Comparison of ENCODE assay signal across 1 cellular context in genomic region chr19:10251792-10252694, GRCh38.
TF ChIP-seq lines count a peak whose summit lies in the region.

TSS of gene MRPL4 (plus strand) at chr19:10252214. CDS start at chr19:10252254, 40 bp downstream.

TF ChIP-seq in K562, 482 proteins besides CTCF, POLR2A, EP300 and RAD21 (continued from another document and continues in another):
- TF ChIP-seq ETS1 (conservative IDR thresholded peaks at IDR 0.05; ENCODE audit: control insufficient read depth, low read depth, low read length), result peak; percentile 85
- TF ChIP-seq NONO (IDR thresholded peaks at IDR 0.05; ENCODE audit: low read depth in 2 of 2, low read length in 1 of 2), result peak; percentile 26 to 46; a peak in 2 of 4 replicates
- TF ChIP-seq SMAD1 (IDR thresholded peaks at IDR 0.05; ENCODE audit: low read depth, low read length, partially characterized antibody), result no peak
- TF ChIP-seq, protein P1, sequence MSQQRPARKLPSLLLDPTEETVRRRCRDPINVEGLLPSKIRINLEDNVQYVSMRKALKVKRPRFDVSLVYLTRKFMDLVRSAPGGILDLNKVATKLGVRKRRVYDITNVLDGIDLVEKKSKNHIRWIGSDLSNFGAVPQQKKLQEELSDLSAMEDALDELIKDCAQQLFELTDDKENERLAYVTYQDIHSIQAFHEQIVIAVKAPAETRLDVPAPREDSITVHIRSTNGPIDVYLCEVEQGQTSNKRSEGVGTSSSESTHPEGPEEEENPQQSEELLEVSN (IDR thresholded peaks at IDR 0.05; ENCODE audit: borderline replicate concordance in 1 of 2, extremely low read depth in 1 of 2, insufficient read depth in 1 of 2, insufficient read length in 1 of 2, low read depth in 1 of 2, low read length in 1 of 2, poor library complexity in 1 of 2, severe bottlenecking in 1 of 2), result peak; percentile 72 to 74
- TF ChIP-seq ZNF780A (CRISPR knock-in tag; IDR thresholded peaks at IDR 0.05), result no peak; the same call in 1 of the 2 replicates
- TF ChIP-seq POU5F1 (IDR thresholded peaks at IDR 0.05; ENCODE audit: borderline replicate concordance, low read depth, low read length, partially characterized antibody), result no peak
- TF ChIP-seq ZFP36 (IDR thresholded peaks at IDR 0.05; ENCODE audit: low read depth, low read length, partially characterized antibody), result no peak
- no peak for TF ChIP-seq RHOXF2B (CRISPR knock-in tag; conservative IDR thresholded peaks at IDR 0.05)
- TF ChIP-seq ARNT (IDR thresholded peaks at IDR 0.05), result no peak
- TF ChIP-seq SRSF3 (IDR thresholded peaks at IDR 0.05; ENCODE audit: insufficient read depth, low read length), result no peak
- TF ChIP-seq, protein P2, sequence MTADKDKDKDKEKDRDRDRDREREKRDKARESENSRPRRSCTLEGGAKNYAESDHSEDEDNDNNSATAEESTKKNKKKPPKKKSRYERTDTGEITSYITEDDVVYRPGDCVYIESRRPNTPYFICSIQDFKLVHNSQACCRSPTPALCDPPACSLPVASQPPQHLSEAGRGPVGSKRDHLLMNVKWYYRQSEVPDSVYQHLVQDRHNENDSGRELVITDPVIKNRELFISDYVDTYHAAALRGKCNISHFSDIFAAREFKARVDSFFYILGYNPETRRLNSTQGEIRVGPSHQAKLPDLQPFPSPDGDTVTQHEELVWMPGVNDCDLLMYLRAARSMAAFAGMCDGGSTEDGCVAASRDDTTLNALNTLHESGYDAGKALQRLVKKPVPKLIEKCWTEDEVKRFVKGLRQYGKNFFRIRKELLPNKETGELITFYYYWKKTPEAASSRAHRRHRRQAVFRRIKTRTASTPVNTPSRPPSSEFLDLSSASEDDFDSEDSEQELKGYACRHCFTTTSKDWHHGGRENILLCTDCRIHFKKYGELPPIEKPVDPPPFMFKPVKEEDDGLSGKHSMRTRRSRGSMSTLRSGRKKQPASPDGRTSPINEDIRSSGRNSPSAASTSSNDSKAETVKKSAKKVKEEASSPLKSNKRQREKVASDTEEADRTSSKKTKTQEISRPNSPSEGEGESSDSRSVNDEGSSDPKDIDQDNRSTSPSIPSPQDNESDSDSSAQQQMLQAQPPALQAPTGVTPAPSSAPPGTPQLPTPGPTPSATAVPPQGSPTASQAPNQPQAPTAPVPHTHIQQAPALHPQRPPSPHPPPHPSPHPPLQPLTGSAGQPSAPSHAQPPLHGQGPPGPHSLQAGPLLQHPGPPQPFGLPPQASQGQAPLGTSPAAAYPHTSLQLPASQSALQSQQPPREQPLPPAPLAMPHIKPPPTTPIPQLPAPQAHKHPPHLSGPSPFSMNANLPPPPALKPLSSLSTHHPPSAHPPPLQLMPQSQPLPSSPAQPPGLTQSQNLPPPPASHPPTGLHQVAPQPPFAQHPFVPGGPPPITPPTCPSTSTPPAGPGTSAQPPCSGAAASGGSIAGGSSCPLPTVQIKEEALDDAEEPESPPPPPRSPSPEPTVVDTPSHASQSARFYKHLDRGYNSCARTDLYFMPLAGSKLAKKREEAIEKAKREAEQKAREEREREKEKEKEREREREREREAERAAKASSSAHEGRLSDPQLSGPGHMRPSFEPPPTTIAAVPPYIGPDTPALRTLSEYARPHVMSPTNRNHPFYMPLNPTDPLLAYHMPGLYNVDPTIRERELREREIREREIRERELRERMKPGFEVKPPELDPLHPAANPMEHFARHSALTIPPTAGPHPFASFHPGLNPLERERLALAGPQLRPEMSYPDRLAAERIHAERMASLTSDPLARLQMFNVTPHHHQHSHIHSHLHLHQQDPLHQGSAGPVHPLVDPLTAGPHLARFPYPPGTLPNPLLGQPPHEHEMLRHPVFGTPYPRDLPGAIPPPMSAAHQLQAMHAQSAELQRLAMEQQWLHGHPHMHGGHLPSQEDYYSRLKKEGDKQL (CRISPR knock-in tag; IDR thresholded peaks at IDR 0.05; ENCODE audit: borderline replicate concordance), result no peak
- peak; percentile 84 for TF ChIP-seq ASH1L (IDR thresholded peaks at IDR 0.05; ENCODE audit: borderline replicate concordance, low read depth, partially characterized antibody)
- TF ChIP-seq ZNF274 (IDR thresholded peaks at IDR 0.05; ENCODE audit: borderline replicate concordance, low read depth, low read length), result no peak; the same call in 1 of the 2 replicates
- TF ChIP-seq PHTF2 (CRISPR knock-in tag; IDR thresholded peaks at IDR 0.05), result no peak
- TF ChIP-seq ZNF41 (CRISPR knock-in tag; conservative IDR thresholded peaks at IDR 0.05), result no peak
- no peak for TF ChIP-seq ZNF696 (CRISPR knock-in tag; conservative IDR thresholded peaks at IDR 0.05)
- TF ChIP-seq TAL1 (IDR thresholded peaks at IDR 0.05), result no peak
- TF ChIP-seq RB1 (IDR thresholded peaks at IDR 0.05; ENCODE audit: low read depth), result peak; percentile 90
- TF ChIP-seq CHAMP1 (IDR thresholded peaks at IDR 0.05), result no peak; the same call in 1 of the 2 replicates
- no peak for TF ChIP-seq PBX2 (CRISPR knock-in tag; IDR thresholded peaks at IDR 0.05; ENCODE audit: low read depth)
- no peak for TF ChIP-seq PBX2 (tag; conservative IDR thresholded peaks at IDR 0.05; ENCODE audit: low read depth)
- TF ChIP-seq TSC22D4 (tag; IDR thresholded peaks at IDR 0.05), result no peak
- peak; percentile 76 for TF ChIP-seq GMEB1 (CRISPR knock-in tag; IDR thresholded peaks at IDR 0.05)
- peak in 1 of 2 experiments; percentile 92; a peak in 2 of 4 replicates for TF ChIP-seq SRF (CRISPR knock-in tag; IDR thresholded peaks at IDR 0.05)
- TF ChIP-seq CBFA2T2 (conservative IDR thresholded peaks at IDR 0.05), result no peak
- no peak for TF ChIP-seq CBX8 (IDR thresholded peaks at IDR 0.05; ENCODE audit: borderline replicate concordance, extremely low read depth, low read depth, low read length, poor library complexity, severe bottlenecking)
- peak; percentile 78 for TF ChIP-seq CREB3L1 (IDR thresholded peaks at IDR 0.05; ENCODE audit: borderline replicate concordance, low read depth)
- no peak for TF ChIP-seq NCOA1 (IDR thresholded peaks at IDR 0.05; ENCODE audit: low read depth)
- TF ChIP-seq, protein P3, sequence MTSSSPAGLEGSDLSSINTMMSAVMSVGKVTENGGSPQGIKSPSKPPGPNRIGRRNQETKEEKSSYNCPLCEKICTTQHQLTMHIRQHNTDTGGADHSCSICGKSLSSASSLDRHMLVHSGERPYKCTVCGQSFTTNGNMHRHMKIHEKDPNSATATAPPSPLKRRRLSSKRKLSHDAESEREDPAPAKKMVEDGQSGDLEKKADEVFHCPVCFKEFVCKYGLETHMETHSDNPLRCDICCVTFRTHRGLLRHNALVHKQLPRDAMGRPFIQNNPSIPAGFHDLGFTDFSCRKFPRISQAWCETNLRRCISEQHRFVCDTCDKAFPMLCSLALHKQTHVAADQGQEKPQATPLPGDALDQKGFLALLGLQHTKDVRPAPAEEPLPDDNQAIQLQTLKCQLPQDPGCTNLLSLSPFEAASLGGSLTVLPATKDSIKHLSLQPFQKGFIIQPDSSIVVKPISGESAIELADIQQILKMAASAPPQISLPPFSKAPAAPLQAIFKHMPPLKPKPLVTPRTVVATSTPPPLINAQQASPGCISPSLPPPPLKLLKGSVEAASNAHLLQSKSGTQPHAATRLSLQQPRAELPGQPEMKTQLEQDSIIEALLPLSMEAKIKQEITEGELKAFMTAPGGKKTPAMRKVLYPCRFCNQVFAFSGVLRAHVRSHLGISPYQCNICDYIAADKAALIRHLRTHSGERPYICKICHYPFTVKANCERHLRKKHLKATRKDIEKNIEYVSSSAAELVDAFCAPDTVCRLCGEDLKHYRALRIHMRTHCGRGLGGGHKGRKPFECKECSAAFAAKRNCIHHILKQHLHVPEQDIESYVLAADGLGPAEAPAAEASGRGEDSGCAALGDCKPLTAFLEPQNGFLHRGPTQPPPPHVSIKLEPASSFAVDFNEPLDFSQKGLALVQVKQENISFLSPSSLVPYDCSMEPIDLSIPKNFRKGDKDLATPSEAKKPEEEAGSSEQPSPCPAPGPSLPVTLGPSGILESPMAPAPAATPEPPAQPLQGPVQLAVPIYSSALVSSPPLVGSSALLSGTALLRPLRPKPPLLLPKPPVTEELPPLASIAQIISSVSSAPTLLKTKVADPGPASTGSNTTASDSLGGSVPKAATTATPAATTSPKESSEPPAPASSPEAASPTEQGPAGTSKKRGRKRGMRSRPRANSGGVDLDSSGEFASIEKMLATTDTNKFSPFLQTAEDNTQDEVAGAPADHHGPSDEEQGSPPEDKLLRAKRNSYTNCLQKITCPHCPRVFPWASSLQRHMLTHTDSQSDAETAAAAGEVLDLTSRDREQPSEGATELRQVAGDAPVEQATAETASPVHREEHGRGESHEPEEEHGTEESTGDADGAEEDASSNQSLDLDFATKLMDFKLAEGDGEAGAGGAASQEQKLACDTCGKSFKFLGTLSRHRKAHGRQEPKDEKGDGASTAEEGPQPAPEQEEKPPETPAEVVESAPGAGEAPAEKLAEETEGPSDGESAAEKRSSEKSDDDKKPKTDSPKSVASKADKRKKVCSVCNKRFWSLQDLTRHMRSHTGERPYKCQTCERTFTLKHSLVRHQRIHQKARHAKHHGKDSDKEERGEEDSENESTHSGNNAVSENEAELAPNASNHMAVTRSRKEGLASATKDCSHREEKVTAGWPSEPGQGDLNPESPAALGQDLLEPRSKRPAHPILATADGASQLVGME (CRISPR knock-in tag; IDR thresholded peaks at IDR 0.05), result 0 out of 2 replicates have a peak, but pooled peaks have one; percentile 55
- TF ChIP-seq ZNF280B (CRISPR knock-in tag; IDR thresholded peaks at IDR 0.05), result no peak
- no peak for TF ChIP-seq ZFPM2 (CRISPR knock-in tag; IDR thresholded peaks at IDR 0.05)
- no peak for TF ChIP-seq MAFF (IDR thresholded peaks at IDR 0.05; ENCODE audit: low read length)
